Comparison of ENCODE assay signal across 35 cellular contexts in genomic region chr19:44668985-44669764, GRCh38. TPM values are rescaled to one million over a fixed set of nuclear protein-coding genes. Genes with fewer than 3 reads are reported as not detected.
DNase-seq lines count a peak whose midpoint lies in the region; ATAC-seq and TF ChIP-seq lines count a peak whose summit lies in the region.
"Had no signal": no experiment of that assay in that cellular context is flagged by ENCODE, and none has a peak within 500 bp of the region (broad histone marks: within the 10 kb centered on the region; RNA-seq: fewer than 3 reads in every experiment).

No MANE protein-coding gene starts in this region.

- H3K9me3 ChIP-seq in PC-9 (ENCODE audit: insufficient read depth, low read depth) (no peaks in the 10 kb centered on the region), stomach (no peaks in the 10 kb centered on the region)
- H3K9me3 ChIP-seq: heart left ventricle, ovary, testis, uterus had no signal

- DNase-seq in activated T-cell treated with anti-CD3 and anti-CD28 coated beads, Interleukin-2, amount 50 U/mL, for 72 hours = no peak
- no peak for DNase-seq in activated T-cell treated with anti-CD3 and anti-CD28 coated beads, Interleukin-2, amount 50 U/mL, for 4 hours
- DNase-seq in PC-9 (peak in 1 of 2 experiments; percentile 57), epithelial cell of esophagus (ENCODE audit: low read depth) (peak; percentile 52), stomach (no peak)
- DNase-seq in stimulated activated effector memory CD8-positive, alpha-beta T cell treated with anti-CD3 and anti-CD28 coated beads, Interleukin-12 subunit alpha, Interleukin-12 subunit beta, amount 100 ng/mL, for 72 hours (ENCODE audit: low spot score in 2 of 2) = no peak
- DNase-seq: activated T-cell treated with anti-CD3 and anti-CD28 coated beads, Interleukin-2, amount 50 U/mL, for 1 hour; AML-193; amygdala; CD4-positive, alpha-beta T cell; effector memory CD8-positive, alpha-beta T cell; foreskin fibroblast; H7; heart left ventricle; kidney glomerular epithelial cell; NCI-H1417; NCI-H2081; NCI-H226; NCI-H748 treated with DMSO at 0.1 percent for 48 hours; nephron progenitor cell; ovary; retina; RPMI8226; T-helper 1 cell; testis; uterus had no signal

- WGBS in stomach, 5 donors = 68 to 88% (median 84%) methylated on average over 2 of the region's 2 CpGs

- H3K4me2 ChIP-seq in PC-9 = no peak overlapping the region
- H3K4me2 ChIP-seq: smooth muscle cell had no signal

- H3K4me1 ChIP-seq in PC-9 (replicated peaks; ENCODE audit: insufficient read depth) = peaks cover 30% of the 10 kb centered on the region
- H3K4me1 ChIP-seq in stomach = no peaks in the 10 kb centered on the region
- H3K4me1 ChIP-seq: heart left ventricle, testis, uterus had no signal

- H3K36me3 ChIP-seq in PC-9 (ENCODE audit: low read depth) = no peaks in the 10 kb centered on the region
- H3K36me3 ChIP-seq in stomach = peaks cover 0 to 4% (median 2%) of the 10 kb centered on the region in 4 donors
- H3K36me3 ChIP-seq: ovary, uterus had no signal

- POLR2A ChIA-PET in PC-9 (lab: Charles Lee; ENCODE audit: unreplicated experiment) = interaction anchor here (0.5 to 0.7 kb wide), 2 partner anchors 21 to 70 kb away, joined by 3 read pairs; no protein-coding TSS in a partner anchor

- no peaks in the 10 kb centered on the region for H3K36me3 Mint-ChIP-seq in activated T-cell treated with anti-CD3 and anti-CD28 coated beads, Interleukin-2, amount 50 U/mL, for 72 hours (ENCODE audit: insufficient read depth in 2 of 2)
- H3K36me3 Mint-ChIP-seq in activated T-cell treated with anti-CD3 and anti-CD28 coated beads, Interleukin-2, amount 50 U/mL, for 4 hours (ENCODE audit: insufficient read depth) = no peaks in the 10 kb centered on the region
- no peaks in the 10 kb centered on the region for H3K36me3 Mint-ChIP-seq in stimulated activated effector memory CD8-positive, alpha-beta T cell treated with anti-CD3 and anti-CD28 coated beads, Interleukin-12 subunit alpha, Interleukin-12 subunit beta, amount 100 ng/mL, for 72 hours
- H3K36me3 Mint-ChIP-seq: IgD-negative memory B cell had no signal

- no peak overlapping the region for H3K27ac Mint-ChIP-seq in activated T-cell treated with anti-CD3 and anti-CD28 coated beads, Interleukin-2, amount 50 U/mL, for 72 hours
- no peak overlapping the region for H3K27ac Mint-ChIP-seq in stimulated activated effector memory CD8-positive, alpha-beta T cell treated with anti-CD3 and anti-CD28 coated beads, Interleukin-12 subunit alpha, Interleukin-12 subunit beta, amount 100 ng/mL, for 72 hours
- H3K27ac Mint-ChIP-seq: CD4-positive, alpha-beta T cell; effector memory CD8-positive, alpha-beta T cell; IgD-negative memory B cell had no signal

- H3K27ac ChIP-seq in PC-9 (peak overlapping the region; percentile 38), stomach (no peak overlapping the region)
- H3K27ac ChIP-seq: heart left ventricle, ovary, testis, uterus had no signal

- H3K4me3 ChIP-seq in PC-9 = no peak overlapping the region
- no peak overlapping the region for H3K4me3 ChIP-seq in epithelial cell of esophagus (ENCODE audit: low read length)
- no peak overlapping the region for H3K4me3 ChIP-seq in stomach
- H3K4me3 ChIP-seq: heart left ventricle, ovary, smooth muscle cell, testis, uterus had no signal

- peaks cover 67% of the 10 kb centered on the region for H3F3A ChIP-seq in PC-9 (ENCODE audit: insufficient read depth, low read depth)

- TF ChIP-seq POLR2A in stomach (IDR thresholded peaks at IDR 0.05) = no peak

- no peak overlapping the region for H2AFZ ChIP-seq in PC-9

- H3K9me3 Mint-ChIP-seq in activated T-cell treated with anti-CD3 and anti-CD28 coated beads, Interleukin-2, amount 50 U/mL, for 72 hours = no peaks in the 10 kb centered on the region
- no peaks in the 10 kb centered on the region for H3K9me3 Mint-ChIP-seq in activated T-cell treated with anti-CD3 and anti-CD28 coated beads, Interleukin-2, amount 50 U/mL, for 4 hours
- no peaks in the 10 kb centered on the region for H3K9me3 Mint-ChIP-seq in stimulated activated effector memory CD8-positive, alpha-beta T cell treated with anti-CD3 and anti-CD28 coated beads, Interleukin-12 subunit alpha, Interleukin-12 subunit beta, amount 100 ng/mL, for 72 hours
- H3K9me3 Mint-ChIP-seq: CD4-positive, alpha-beta T cell; effector memory CD8-positive, alpha-beta T cell; nephron progenitor cell had no signal

- no peak overlapping the region for H3K4me3 Mint-ChIP-seq in activated T-cell treated with anti-CD3 and anti-CD28 coated beads, Interleukin-2, amount 50 U/mL, for 72 hours
- no peak overlapping the region for H3K4me3 Mint-ChIP-seq in activated T-cell treated with anti-CD3 and anti-CD28 coated beads, Interleukin-2, amount 50 U/mL, for 4 hours
- H3K4me3 Mint-ChIP-seq in stimulated activated effector memory CD8-positive, alpha-beta T cell treated with anti-CD3 and anti-CD28 coated beads, Interleukin-12 subunit alpha, Interleukin-12 subunit beta, amount 100 ng/mL, for 72 hours = no peak overlapping the region
- H3K4me3 Mint-ChIP-seq: CD4-positive, alpha-beta T cell; effector memory CD8-positive, alpha-beta T cell; IgD-negative memory B cell; nephron progenitor cell had no signal

- no peaks in the 10 kb centered on the region for H3K27me3 ChIP-seq in PC-9 (ENCODE audit: insufficient read depth, low read depth)
- no peaks in the 10 kb centered on the region for H3K27me3 ChIP-seq in stomach
- H3K27me3 ChIP-seq: heart left ventricle, ovary, testis, uterus had no signal

- no peaks in the 10 kb centered on the region for H3K4me1 Mint-ChIP-seq in activated T-cell treated with anti-CD3 and anti-CD28 coated beads, Interleukin-2, amount 50 U/mL, for 72 hours (ENCODE audit: low read depth)
- no peaks in the 10 kb centered on the region for H3K4me1 Mint-ChIP-seq in activated T-cell treated with anti-CD3 and anti-CD28 coated beads, Interleukin-2, amount 50 U/mL, for 4 hours (ENCODE audit: low read depth)
- H3K4me1 Mint-ChIP-seq in stimulated activated effector memory CD8-positive, alpha-beta T cell treated with anti-CD3 and anti-CD28 coated beads, Interleukin-12 subunit alpha, Interleukin-12 subunit beta, amount 100 ng/mL, for 72 hours = no peaks in the 10 kb centered on the region
- H3K4me1 Mint-ChIP-seq: IgD-negative memory B cell, nephron progenitor cell had no signal

- BruUV-seq in PC-9 (replicated peaks; lab: Mats Ljungman, UMichigan) = no TSS peak

- no peaks in the 10 kb centered on the region for H3K79me2 ChIP-seq in PC-9 (ENCODE audit: low read depth)

- no peaks in the 10 kb centered on the region for H3K9me2 ChIP-seq in PC-9 (ENCODE audit: insufficient read depth)

- CTCF ChIA-PET in PC-9 (lab: Charles Lee) = interaction anchor here (0.6 kb wide), 1 partner anchor 15 kb away, joined by 3 read pairs; no protein-coding TSS in a partner anchor

- H4K20me1 ChIP-seq in PC-9 (ENCODE audit: insufficient read depth) = no peaks in the 10 kb centered on the region; the same call in 1 of the 2 replicates

- intact Hi-C loops in PC-9 (cut with micrococcal nuclease; ENCODE audit: unreplicated experiment) (no loop called here), stomach (cut with DNase I; ENCODE audit: low total_unique reads) (no loop called here)

- TF ChIP-seq EP300 in stomach (IDR thresholded peaks at IDR 0.05) = no peak

- TF ChIP-seq CTCF in PC-9 (conservative IDR thresholded peaks at IDR 0.05) (no peak), epithelial cell of esophagus (IDR thresholded peaks at IDR 0.05; ENCODE audit: insufficient read depth, low read depth, low read length, missing control alignments) (no peak), stomach (IDR thresholded peaks at IDR 0.05) (no peak)

- ATAC-seq in activated T-cell treated with anti-CD3 and anti-CD28 coated beads, Interleukin-2, amount 50 U/mL, for 72 hours (replicated peaks in 1 of 2) = peak; percentile 39 to 67
- ATAC-seq in activated T-cell treated with anti-CD3 and anti-CD28 coated beads, Interleukin-2, amount 50 U/mL, for 4 hours = no peak
- peak; percentile 52 for ATAC-seq in stimulated activated effector memory CD8-positive, alpha-beta T cell treated with anti-CD3 and anti-CD28 coated beads, Interleukin-12 subunit alpha, Interleukin-12 subunit beta, amount 100 ng/mL, for 72 hours
- no peak for ATAC-seq in GM18498 (IDR thresholded peaks at IDR 0.05; ENCODE audit: unreplicated experiment)
- ATAC-seq in GM21825 (IDR thresholded peaks at IDR 0.05; ENCODE audit: unreplicated experiment) = no peak
- ATAC-seq: effector memory CD8-positive, alpha-beta T cell; esophagus mucosa had no signal

- no peaks in the 10 kb centered on the region for H3K27me3 Mint-ChIP-seq in activated T-cell treated with anti-CD3 and anti-CD28 coated beads, Interleukin-2, amount 50 U/mL, for 72 hours (ENCODE audit: low read depth)
- H3K27me3 Mint-ChIP-seq in activated T-cell treated with anti-CD3 and anti-CD28 coated beads, Interleukin-2, amount 50 U/mL, for 4 hours (ENCODE audit: low read depth) = no peaks in the 10 kb centered on the region
- H3K27me3 Mint-ChIP-seq: effector memory CD8-positive, alpha-beta T cell had no signal

RNA-seq across cellular contexts. Expression of gene CEACAM19, which starts 2.1 kb away (rescaled TPM):
- total RNA-seq in activated T-cell treated with anti-CD3 and anti-CD28 coated beads, Interleukin-2, amount 50 U/mL, for 72 hours = 1 to 10 TPM; 3.0 to 4.3 TPM
- total RNA-seq in activated T-cell treated with anti-CD3 and anti-CD28 coated beads, Interleukin-2, amount 50 U/mL, for 4 hours = under 1 TPM; 0.33 to 0.86 (median 0.74) TPM
- total RNA-seq in PC-9 (2021) (4.8 and 8.0 TPM in 2 replicates), stomach (10 to 100 TPM in 1 of 5 donors, 1 to 10 TPM in 3, under 1 TPM in 1; 0.58 to 17.0 (median 2.9) TPM)
- 1 to 10 TPM; 2.0 to 6.4 (median 2.3) TPM for polyA plus RNA-seq in stomach
- polyA plus RNA-seq: IgD-negative memory B cell had no signal

RNA-seq across cellular contexts. Expression of gene PVR, which starts 25.5 kb away (rescaled TPM):
- 10 to 100 TPM; 13.9 to 17.5 TPM for total RNA-seq in activated T-cell treated with anti-CD3 and anti-CD28 coated beads, Interleukin-2, amount 50 U/mL, for 72 hours
- 10 to 100 TPM in 1 of 3 donors, 1 to 10 TPM in 2; 8.5 to 13.9 (median 9.9) TPM for total RNA-seq in activated T-cell treated with anti-CD3 and anti-CD28 coated beads, Interleukin-2, amount 50 U/mL, for 4 hours
- total RNA-seq in PC-9 (2021) (50.8 and 52.1 TPM in 2 replicates), stomach (10 to 100 TPM; 33.2 to 80.8 (median 39.1) TPM)
- 10 to 100 TPM in 1 of 3 donors, 1 to 10 TPM in 2; 4.9 to 15.8 (median 10.0) TPM for polyA plus RNA-seq in stomach
- polyA plus RNA-seq: IgD-negative memory B cell had no signal

RNA-seq across cellular contexts. Expression of gene CEACAM16, which starts 29.8 kb away (rescaled TPM):
- total RNA-seq in activated T-cell treated with anti-CD3 and anti-CD28 coated beads, Interleukin-2, amount 50 U/mL, for 72 hours = not detected
- total RNA-seq in activated T-cell treated with anti-CD3 and anti-CD28 coated beads, Interleukin-2, amount 50 U/mL, for 4 hours = not detected
- not detected in 2 replicates for total RNA-seq in PC-9 (2021)
- not detected for total RNA-seq in stomach
- polyA plus RNA-seq in stomach = not detected
- total RNA-seq: bronchial epithelial cell; CD4-positive, alpha-beta T cell; esophagus mucosa; H7; heart left ventricle; M059J; ovary; SK-MEL-5; smooth muscle cell; uterus had no signal
- polyA plus RNA-seq: heart left ventricle, IgD-negative memory B cell, ovary, smooth muscle cell had no signal

RNA-seq across cellular contexts. Expression of gene IGSF23, which starts 55.8 kb away (rescaled TPM):
- total RNA-seq in activated T-cell treated with anti-CD3 and anti-CD28 coated beads, Interleukin-2, amount 50 U/mL, for 72 hours = not detected
- total RNA-seq in activated T-cell treated with anti-CD3 and anti-CD28 coated beads, Interleukin-2, amount 50 U/mL, for 4 hours = not detected
- total RNA-seq in PC-9 (2021) (not detected in 2 replicates), stomach (under 1 TPM in 1 of 5 donors, not detected in 4; 0.73 TPM)
- polyA plus RNA-seq in stomach = not detected
- total RNA-seq: bronchial epithelial cell; CD4-positive, alpha-beta T cell; esophagus mucosa; H7; lung microvascular endothelial cell; SK-MEL-5; smooth muscle cell; uterus had no signal
- polyA plus RNA-seq: IgD-negative memory B cell, ovary, smooth muscle cell had no signal

Comparison
In these comparisons a context has a peak if more than half of its experiments do, and no peak if none do; other contexts are left out.
1. ATAC-seq: peak in activated T-cell treated with anti-CD3 and anti-CD28 coated beads, Interleukin-2, amount 50 U/mL, for 72 hours (2 of 2) and stimulated activated effector memory CD8-positive, alpha-beta T cell treated with anti-CD3 and anti-CD28 coated beads, Interleukin-12 subunit alpha, Interleukin-12 subunit beta, amount 100 ng/mL, for 72 hours (single experiment); none in activated T-cell treated with anti-CD3 and anti-CD28 coated beads, Interleukin-2, amount 50 U/mL, for 4 hours (0 of 2), GM18498 (single experiment) and GM21825 (single experiment).